In genomic region chr10:25388188-25388861, GRCh38 we compare ENCODE assay signal across 15 cellular contexts.
DNase-seq lines count a peak whose midpoint lies in the region; ATAC-seq and TF ChIP-seq lines count a peak whose summit lies in the region.
"Had no signal": no experiment of that assay in that cellular context is flagged by ENCODE, and none has a peak within 500 bp of the region (broad histone marks: within the 10 kb centered on the region; RNA-seq: fewer than 3 reads in every experiment).

No MANE protein-coding gene starts in this region.

- H3K4ac ChIP-seq in mesenchymal stem cell (ENCODE audit: low read depth in 1 of 2, low read length in 2 of 2) (no peak overlapping the region), trophoblast cell (ENCODE audit: low read depth, low read length) (no peak overlapping the region)

- no peak overlapping the region for H3K4me3 ChIP-seq in mesenchymal stem cell (ENCODE audit: insufficient read depth in 1 of 2, low read depth in 1 of 2, low read length in 2 of 2)
- H3K4me3 ChIP-seq in trophoblast cell (ENCODE audit: low read depth, low read length) = peak overlapping the region; percentile 11
- H3K4me3 ChIP-seq in upper lobe of left lung = no peak overlapping the region
- H3K4me3 ChIP-seq: HAP-1 had no signal

- no peak overlapping the region for H3K23ac ChIP-seq in mesenchymal stem cell (ENCODE audit: low read length in 2 of 2)
- H3K23ac ChIP-seq in trophoblast cell (ENCODE audit: low read length) = no peak overlapping the region

- H3K18ac ChIP-seq in mesenchymal stem cell (ENCODE audit: low read depth in 1 of 2, low read length in 2 of 2) (no peak overlapping the region), trophoblast cell (ENCODE audit: low read length) (no peak overlapping the region)

- TF ChIP-seq POLR2A in upper lobe of left lung (IDR thresholded peaks at IDR 0.05) = no peak

- H3K27ac Mint-ChIP-seq in stimulated activated naive CD8-positive, alpha-beta T cell treated with anti-CD3 and anti-CD28 coated beads, Interleukin-15, amount 100 ng/mL, for 72 hours = no peak overlapping the region
- H3K27ac Mint-ChIP-seq: CD4-positive, alpha-beta memory T cell had no signal

- DNase-seq in mesenchymal stem cell (no peak), trophoblast cell (no peak), upper lobe of left lung (peak in 1 of 2 donors; percentile 27), HEK293T (ENCODE audit: extremely low spot score) (no peak)
- DNase-seq in stimulated activated naive CD8-positive, alpha-beta T cell treated with anti-CD3 and anti-CD28 coated beads, Interleukin-15, amount 100 ng/mL, for 72 hours = no peak
- DNase-seq: C1 segment of cervical spinal cord; Calu3; CD4-positive, alpha-beta memory T cell; COR-L47; DMS53; DMS79 treated with DMSO at 0.1 percent for 48 hours; GF-D8; GOT3 had no signal

- H2AK5ac ChIP-seq in mesenchymal stem cell (ENCODE audit: low read length, severe bottlenecking) (no peak overlapping the region), trophoblast cell (ENCODE audit: low read length) (no peak overlapping the region)

- H3K14ac ChIP-seq in mesenchymal stem cell (ENCODE audit: low read length in 2 of 2) (no peak overlapping the region), trophoblast cell (ENCODE audit: low read length) (no peak overlapping the region)

- no peaks in the 10 kb centered on the region for H3K79me1 ChIP-seq in mesenchymal stem cell (replicated peaks; ENCODE audit: low read length, poor library complexity, severe bottlenecking)
- H3K79me1 ChIP-seq in trophoblast cell (ENCODE audit: low read length) = no peaks in the 10 kb centered on the region

- H4K8ac ChIP-seq in mesenchymal stem cell (ENCODE audit: low read length) (no peak overlapping the region), trophoblast cell (ENCODE audit: low read depth, low read length) (no peak overlapping the region)

- H2AFZ ChIP-seq in mesenchymal stem cell (ENCODE audit: low read depth, low read length) (no peak overlapping the region), trophoblast cell (ENCODE audit: insufficient read depth, low read length, poor library complexity) (no peak overlapping the region)

- no peaks in the 10 kb centered on the region for H3K36me3 ChIP-seq in mesenchymal stem cell (ENCODE audit: control insufficient read depth in 1 of 2, insufficient read depth in 2 of 2, low read depth in 1 of 2, low read length in 2 of 2)
- H3K36me3 ChIP-seq in trophoblast cell (ENCODE audit: control insufficient read depth in 1 of 2, insufficient read depth in 2 of 2, low read length in 2 of 2) = no peaks in the 10 kb centered on the region
- H3K36me3 ChIP-seq in upper lobe of left lung = no peaks in the 10 kb centered on the region
- H3K36me3 ChIP-seq: HAP-1 had no signal

- ATAC-seq in upper lobe of left lung (ENCODE audit: low FRiP score in 2 of 2) (peak; percentile 8 to 59), GM19328 (IDR thresholded peaks at IDR 0.05; ENCODE audit: unreplicated experiment) (no peak)
- ATAC-seq in stimulated activated naive CD8-positive, alpha-beta T cell treated with anti-CD3 and anti-CD28 coated beads, Interleukin-15, amount 100 ng/mL, for 72 hours = no peak

- H3K9ac ChIP-seq in mesenchymal stem cell (ENCODE audit: low read length) = no peak overlapping the region
- H3K9ac ChIP-seq in trophoblast cell (ENCODE audit: low read length) = no peak overlapping the region

- H3K27me3 ChIP-seq in mesenchymal stem cell (ENCODE audit: control insufficient read depth in 1 of 2, insufficient read depth in 1 of 2, low read length in 2 of 2) (no peaks in the 10 kb centered on the region), trophoblast cell (ENCODE audit: insufficient read depth, low read length) (no peaks in the 10 kb centered on the region), upper lobe of left lung (no peaks in the 10 kb centered on the region)

- CTCF ChIA-PET in HEK293T (lab: Yijun Ruan, JAX) = no interaction called here

- no peak for TF ChIP-seq CTCF in upper lobe of left lung (IDR thresholded peaks at IDR 0.05)

- no peak overlapping the region for H2BK120ac ChIP-seq in mesenchymal stem cell (ENCODE audit: low read depth, low read length)
- no peak overlapping the region for H2BK120ac ChIP-seq in trophoblast cell (ENCODE audit: insufficient read depth, low read length, poor library complexity)

- H2BK12ac ChIP-seq in mesenchymal stem cell (ENCODE audit: low read length in 2 of 2) (no peak overlapping the region), trophoblast cell (ENCODE audit: low read length) (no peak overlapping the region)

- TF ChIP-seq EP300 in upper lobe of left lung (IDR thresholded peaks at IDR 0.05) = no peak

- POLR2A ChIA-PET in HEK293T (lab: Yijun Ruan, JAX) = no interaction called here

- H3K9me3 ChIP-seq in mesenchymal stem cell (ENCODE audit: control insufficient read depth, low read length) = peaks cover 16% of the 10 kb centered on the region
- peaks cover 23% of the 10 kb centered on the region for H3K9me3 ChIP-seq in trophoblast cell (ENCODE audit: insufficient read depth, low read depth, low read length)
- H3K9me3 ChIP-seq in upper lobe of left lung = peaks cover 0 to 33% (median 5%) of the 10 kb centered on the region in 4 donors
- H3K9me3 ChIP-seq: HAP-1 had no signal

- no peaks in the 10 kb centered on the region for H3K4me1 ChIP-seq in mesenchymal stem cell (ENCODE audit: control insufficient read depth, insufficient read depth, low read depth, low read length)
- no peaks in the 10 kb centered on the region for H3K4me1 ChIP-seq in trophoblast cell (ENCODE audit: control insufficient read depth in 1 of 2, insufficient read depth in 2 of 2, low read length in 2 of 2)
- H3K4me1 ChIP-seq in upper lobe of left lung = no peaks in the 10 kb centered on the region
- H3K4me1 ChIP-seq: HAP-1 had no signal

- no peak overlapping the region for H3K27ac ChIP-seq in mesenchymal stem cell (ENCODE audit: low read length, poor library complexity, severe bottlenecking)
- no peak overlapping the region for H3K27ac ChIP-seq in trophoblast cell (ENCODE audit: low read depth, low read length)
- H3K27ac ChIP-seq in upper lobe of left lung = no peak overlapping the region

- H3K9me3 Mint-ChIP-seq in stimulated activated naive CD8-positive, alpha-beta T cell treated with anti-CD3 and anti-CD28 coated beads, Interleukin-15, amount 100 ng/mL, for 72 hours = peaks cover 11 to 20% of the 10 kb centered on the region in 2 donors

- H4K91ac ChIP-seq in mesenchymal stem cell (ENCODE audit: low read length) = peak overlapping the region; percentile 43
- no peak overlapping the region for H4K91ac ChIP-seq in trophoblast cell (ENCODE audit: low read depth, low read length)

- 67% methylated on average over 5 of the region's 7 CpGs for WGBS in mesenchymal stem cell
- no CpG with 5 or more reads among the region's 7 CpGs for WGBS in trophoblast cell (ENCODE audit: extremely low coverage, insufficient coverage, insufficient read length)
- WGBS in upper lobe of left lung, 2 donors = 85 to 86% methylated on average over 5 to 7 of the region's 7 CpGs

- H2BK15ac ChIP-seq in mesenchymal stem cell (ENCODE audit: low read depth, poor library complexity, severe bottlenecking) = no peak overlapping the region

- H3K27me3 Mint-ChIP-seq in stimulated activated naive CD8-positive, alpha-beta T cell treated with anti-CD3 and anti-CD28 coated beads, Interleukin-15, amount 100 ng/mL, for 72 hours = no peaks in the 10 kb centered on the region
- H3K27me3 Mint-ChIP-seq: CD4-positive, alpha-beta memory T cell had no signal

- no peak overlapping the region for H3K4me3 Mint-ChIP-seq in stimulated activated naive CD8-positive, alpha-beta T cell treated with anti-CD3 and anti-CD28 coated beads, Interleukin-15, amount 100 ng/mL, for 72 hours
- H3K4me3 Mint-ChIP-seq: CD4-positive, alpha-beta memory T cell had no signal

- no peaks in the 10 kb centered on the region for H3K79me2 ChIP-seq in trophoblast cell (ENCODE audit: control insufficient read depth, insufficient read depth, low read length, poor library complexity)

- H3K4me2 ChIP-seq in mesenchymal stem cell (ENCODE audit: low read length, poor library complexity, severe bottlenecking) (no peak overlapping the region), trophoblast cell (ENCODE audit: low read length) (no peak overlapping the region)

- H4K12ac ChIP-seq in trophoblast cell (ENCODE audit: low read depth, low read length) = no peak overlapping the region

- no peaks in the 10 kb centered on the region for H3K4me1 Mint-ChIP-seq in stimulated activated naive CD8-positive, alpha-beta T cell treated with anti-CD3 and anti-CD28 coated beads, Interleukin-15, amount 100 ng/mL, for 72 hours
- H3K4me1 Mint-ChIP-seq: CD4-positive, alpha-beta memory T cell had no signal

- H2BK5ac ChIP-seq in mesenchymal stem cell (ENCODE audit: low read depth, low read length, poor library complexity, severe bottlenecking) (no peak overlapping the region), trophoblast cell (ENCODE audit: low read depth, low read length, poor library complexity) (no peak overlapping the region)

TF ChIP-seq in HEK293T, 16 proteins besides CTCF, POLR2A, EP300 and RAD21:
- TF ChIP-seq ARNT (IDR thresholded peaks at IDR 0.05) (no peak), HDGF (IDR thresholded peaks at IDR 0.05; ENCODE audit: borderline replicate concordance) (no peak), ELF4 (IDR thresholded peaks at IDR 0.05) (no peak), PKNOX1 (IDR thresholded peaks at IDR 0.05) (no peak), LEF1 (IDR thresholded peaks at IDR 0.05; ENCODE audit: borderline replicate concordance) (no peak)

Comparison
In these comparisons a context has a peak if more than half of its experiments do, and no peak if none do; other contexts are left out.
1. ATAC-seq: peak in upper lobe of left lung (2 of 2); none in stimulated activated naive CD8-positive, alpha-beta T cell treated with anti-CD3 and anti-CD28 coated beads, Interleukin-15, amount 100 ng/mL, for 72 hours (single experiment) and GM19328 (single experiment).